In the genomic region with DNA sequence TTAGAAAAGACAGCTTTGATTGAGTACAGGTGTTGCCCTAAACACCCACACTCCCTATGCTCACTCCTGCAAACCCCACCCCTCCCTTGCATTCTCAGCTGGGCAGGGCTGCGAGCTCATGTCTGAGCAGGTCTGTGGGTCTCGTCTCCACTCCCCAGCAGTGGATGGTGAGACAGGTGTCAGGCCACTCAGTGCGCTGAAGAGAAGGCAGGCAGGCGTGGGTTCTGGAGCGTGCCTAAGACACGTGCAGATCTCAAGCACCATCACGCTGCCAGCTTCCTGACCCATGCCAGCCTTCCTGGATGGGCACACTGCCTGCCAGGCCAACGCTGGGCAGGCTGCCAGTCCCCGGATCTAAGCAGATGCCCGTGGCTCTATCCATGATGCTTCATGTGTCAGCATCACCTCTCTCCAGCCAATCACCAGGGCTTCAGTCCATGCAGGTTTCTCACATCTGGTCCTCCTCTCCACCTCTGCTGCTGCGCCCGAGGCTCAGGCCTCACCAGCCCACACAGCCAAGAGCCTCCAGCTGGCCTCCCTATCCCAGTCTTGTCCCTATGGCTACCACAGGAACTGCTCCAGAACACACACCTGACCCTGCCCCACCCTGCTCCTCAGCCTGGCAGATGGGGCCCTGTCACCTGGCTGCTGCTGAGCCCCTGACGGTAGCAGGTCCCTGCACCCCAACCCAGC, we compare ENCODE assay signal across 1 cellular context.
TF ChIP-seq lines count a peak whose summit lies in the region.

No MANE protein-coding gene starts in this region.

TF ChIP-seq in GM12878, 131 proteins besides CTCF, POLR2A, EP300 and RAD21:
- no peak for TF ChIP-seq IRF5 (IDR thresholded peaks at IDR 0.05; ENCODE audit: borderline replicate concordance)
- TF ChIP-seq ESRRA (IDR thresholded peaks at IDR 0.05; ENCODE audit: low read length) = no peak
- TF ChIP-seq SKIL (IDR thresholded peaks at IDR 0.05; ENCODE audit: low read depth, poor library complexity, severe bottlenecking) = no peak
- TF ChIP-seq BMI1 (IDR thresholded peaks at IDR 0.05; ENCODE audit: borderline replicate concordance) = no peak
- TF ChIP-seq NR2C2 (IDR thresholded peaks at IDR 0.05; ENCODE audit: borderline replicate concordance, control insufficient read depth, insufficient read length, low read depth) = no peak
- TF ChIP-seq, protein P1, sequence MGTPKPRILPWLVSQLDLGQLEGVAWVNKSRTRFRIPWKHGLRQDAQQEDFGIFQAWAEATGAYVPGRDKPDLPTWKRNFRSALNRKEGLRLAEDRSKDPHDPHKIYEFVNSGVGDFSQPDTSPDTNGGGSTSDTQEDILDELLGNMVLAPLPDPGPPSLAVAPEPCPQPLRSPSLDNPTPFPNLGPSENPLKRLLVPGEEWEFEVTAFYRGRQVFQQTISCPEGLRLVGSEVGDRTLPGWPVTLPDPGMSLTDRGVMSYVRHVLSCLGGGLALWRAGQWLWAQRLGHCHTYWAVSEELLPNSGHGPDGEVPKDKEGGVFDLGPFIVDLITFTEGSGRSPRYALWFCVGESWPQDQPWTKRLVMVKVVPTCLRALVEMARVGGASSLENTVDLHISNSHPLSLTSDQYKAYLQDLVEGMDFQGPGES (IDR thresholded peaks at IDR 0.05) = no peak
- no peak for TF ChIP-seq ZNF207 (IDR thresholded peaks at IDR 0.05; ENCODE audit: borderline replicate concordance)
- TF ChIP-seq SUZ12 (IDR thresholded peaks at IDR 0.05; ENCODE audit: unreplicated experiment) = no peak
- TF ChIP-seq SIX5 (IDR thresholded peaks at IDR 0.05; ENCODE audit: low read depth, low read length, severe bottlenecking) = no peak
